ENCODE assay signal across 18 cellular contexts in the genomic region with DNA sequence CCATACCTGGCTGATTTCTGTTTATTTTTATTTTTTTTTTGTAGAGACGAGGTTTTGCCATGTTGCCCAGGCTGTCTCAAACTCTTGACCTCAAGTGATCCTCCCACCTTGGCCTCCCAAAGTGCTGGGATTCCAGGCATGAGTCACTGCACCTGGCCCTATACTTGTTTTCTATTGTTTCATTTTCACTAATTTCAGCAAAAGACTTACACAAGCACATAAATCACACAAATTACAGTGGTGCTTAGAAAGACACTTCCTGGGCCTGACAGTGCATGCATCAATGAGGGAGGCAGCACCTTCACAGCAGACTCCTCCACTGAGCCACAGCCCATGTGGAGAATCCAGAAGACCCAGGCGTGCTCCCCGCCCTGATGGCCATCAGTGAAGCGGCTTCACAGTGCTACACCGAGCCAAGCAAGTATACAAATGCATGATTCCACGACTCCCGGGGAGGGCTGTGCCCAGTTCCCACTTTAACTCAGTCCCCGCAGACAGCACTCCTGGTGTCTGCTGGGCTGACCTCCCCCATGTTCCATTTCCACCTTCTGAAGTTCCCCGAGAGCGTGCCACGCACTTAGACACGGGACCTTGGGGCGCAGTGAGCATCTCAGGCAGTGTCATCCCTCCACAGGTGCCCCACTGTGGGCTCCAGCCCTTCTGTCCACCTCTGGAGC. TPM values are rescaled to one million over a fixed set of nuclear protein-coding genes. Genes with fewer than 3 reads are reported as not detected.
DNase-seq lines count a peak whose midpoint lies in the region; ATAC-seq and TF ChIP-seq lines count a peak whose summit lies in the region.
"Had no signal": no experiment of that assay in that cellular context is flagged by ENCODE, and none has a peak within 500 bp of the region (broad histone marks: within the 10 kb centered on the region; RNA-seq: fewer than 3 reads in every experiment).

No MANE protein-coding gene starts in this region.

- no peak for ATAC-seq in effector memory CD8-positive, alpha-beta T cell (replicated peaks)
- ATAC-seq in stimulated activated naive B cell treated with anti-CD40 and anti-IgM and Interleukin-4, amounts not matched to agents 10 μg/mL and 1 μg/mL and 100 μg/mL, for 72 hours (replicated peaks): no peak
- no peak for ATAC-seq in sciatic nerve

- no peaks in the 10 kb centered on the region for H3K4me1 Mint-ChIP-seq in effector memory CD8-positive, alpha-beta T cell (ENCODE audit: low read depth in 2 of 2)
- peaks cover 0 to 2% of the 10 kb centered on the region in 2 donors for H3K4me1 Mint-ChIP-seq in stimulated activated naive B cell treated with anti-CD40 and anti-IgM and Interleukin-4, amounts not matched to agents 10 μg/mL and 1 μg/mL and 100 μg/mL, for 72 hours
- no peaks in the 10 kb centered on the region for H3K4me1 Mint-ChIP-seq in HFFc6 (ENCODE audit: low read depth)

- H3K27me3 Mint-ChIP-seq in effector memory CD8-positive, alpha-beta T cell: no peaks in the 10 kb centered on the region
- no peaks in the 10 kb centered on the region for H3K27me3 Mint-ChIP-seq in stimulated activated naive B cell treated with anti-CD40 and anti-IgM and Interleukin-4, amounts not matched to agents 10 μg/mL and 1 μg/mL and 100 μg/mL, for 72 hours
- H3K27me3 Mint-ChIP-seq in HFFc6 (ENCODE audit: insufficient read depth): no peaks in the 10 kb centered on the region
- H3K27me3 Mint-ChIP-seq: CD8-positive, alpha-beta memory T cell had no signal

- H3K27ac ChIP-seq in RWPE1: peak overlapping the region; percentile 58
- H3K27ac ChIP-seq: KMS-11, SJCRH30 had no signal

- H3K4me3 Mint-ChIP-seq in effector memory CD8-positive, alpha-beta T cell: no peak overlapping the region
- no peak overlapping the region for H3K4me3 Mint-ChIP-seq in stimulated activated naive B cell treated with anti-CD40 and anti-IgM and Interleukin-4, amounts not matched to agents 10 μg/mL and 1 μg/mL and 100 μg/mL, for 72 hours
- H3K4me3 Mint-ChIP-seq in HFFc6: no peak overlapping the region
- H3K4me3 Mint-ChIP-seq: CD8-positive, alpha-beta memory T cell had no signal

- peak; percentile 55 for DNase-seq in activated effector memory CD4-positive, alpha-beta T cell treated with anti-CD3 and anti-CD28 coated beads, Interleukin-2, amount 50 U/mL, for 16 hours
- no peak for DNase-seq in activated effector memory CD4-positive, alpha-beta T cell treated with Interleukin-2 at 50 U/mL for 16 hours
- no peak for DNase-seq in RWPE1 (ENCODE audit: low spot score)
- DNase-seq in effector memory CD8-positive, alpha-beta T cell: no peak
- no peak for DNase-seq in stimulated activated naive B cell treated with anti-CD40 and anti-IgM and Interleukin-4, amounts not matched to agents 10 μg/mL and 1 μg/mL and 100 μg/mL, for 72 hours
- DNase-seq in HT-29 (ENCODE audit: low spot score): no peak
- DNase-seq in HFFc6: no peak
- no peak for DNase-seq in sciatic nerve (ENCODE audit: low spot score)
- DNase-seq: CD8-positive, alpha-beta memory T cell; DND-41; GDM1; HCEC 1CT; MM.1S; NCI-H1105; NCI-H187 treated with DMSO at 0.1 percent for 48 hours; NCI-H2171 treated with DMSO at 0.1 percent for 48 hours; SJCRH30 had no signal

- peak overlapping the region; percentile 46 to 64 for H3K27ac Mint-ChIP-seq in effector memory CD8-positive, alpha-beta T cell
- peak overlapping the region; percentile 21 for H3K27ac Mint-ChIP-seq in stimulated activated naive B cell treated with anti-CD40 and anti-IgM and Interleukin-4, amounts not matched to agents 10 μg/mL and 1 μg/mL and 100 μg/mL, for 72 hours
- no peak overlapping the region for H3K27ac Mint-ChIP-seq in HFFc6

- peaks cover 72% of the 10 kb centered on the region for H3K36me3 Mint-ChIP-seq in effector memory CD8-positive, alpha-beta T cell (ENCODE audit: insufficient read depth)
- H3K36me3 Mint-ChIP-seq in stimulated activated naive B cell treated with anti-CD40 and anti-IgM and Interleukin-4, amounts not matched to agents 10 μg/mL and 1 μg/mL and 100 μg/mL, for 72 hours: peaks cover 59 to 79% of the 10 kb centered on the region in 2 donors
- H3K36me3 Mint-ChIP-seq in HFFc6 (ENCODE audit: low read depth): peaks cover 49% of the 10 kb centered on the region

- CTCF ChIA-PET in RWPE1 (lab: Yijun Ruan, JAX): interaction anchor here (0.6 kb wide), 1 partner anchor 62 kb away, joined by 9 read pairs; no protein-coding TSS in a partner anchor

- TF ChIP-seq CTCF in RWPE1 (conservative IDR thresholded peaks at IDR 0.05; ENCODE audit: low read depth): no peak
- TF ChIP-seq CTCF in HFFc6 (IDR thresholded peaks at IDR 0.05): no peak

- POLR2A ChIA-PET in RWPE1 (lab: Yijun Ruan, JAX; ENCODE audit: low non-redundant PET): no interaction called here

- intact Hi-C loops in sciatic nerve (cut with DNase I): no loop called here

- H3K9me3 Mint-ChIP-seq in effector memory CD8-positive, alpha-beta T cell: no peaks in the 10 kb centered on the region
- H3K9me3 Mint-ChIP-seq in stimulated activated naive B cell treated with anti-CD40 and anti-IgM and Interleukin-4, amounts not matched to agents 10 μg/mL and 1 μg/mL and 100 μg/mL, for 72 hours: peaks cover 0 to 5% of the 10 kb centered on the region in 2 donors
- no peaks in the 10 kb centered on the region for H3K9me3 Mint-ChIP-seq in HFFc6
- H3K9me3 Mint-ChIP-seq: CD8-positive, alpha-beta memory T cell had no signal

RNA-seq across cellular contexts. Expression of a gene that starts 20.6 kb away (rescaled TPM):
- 80.5 and 80.7 TPM in 2 replicates for total RNA-seq in HT-29 (2014; rRNA removed; shearing (Covaris generic))
- total RNA-seq in HFFc6 (2021; fragmentation: NEBNext Ultra II Directional; extraction: Animal tissue kit (Norgen Biotek cat#: 25700)): 100 to 1,000 TPM; 106 to 124 (median 112) TPM
- total RNA-seq in sciatic nerve: 85.7 TPM
